In the genomic region with DNA sequence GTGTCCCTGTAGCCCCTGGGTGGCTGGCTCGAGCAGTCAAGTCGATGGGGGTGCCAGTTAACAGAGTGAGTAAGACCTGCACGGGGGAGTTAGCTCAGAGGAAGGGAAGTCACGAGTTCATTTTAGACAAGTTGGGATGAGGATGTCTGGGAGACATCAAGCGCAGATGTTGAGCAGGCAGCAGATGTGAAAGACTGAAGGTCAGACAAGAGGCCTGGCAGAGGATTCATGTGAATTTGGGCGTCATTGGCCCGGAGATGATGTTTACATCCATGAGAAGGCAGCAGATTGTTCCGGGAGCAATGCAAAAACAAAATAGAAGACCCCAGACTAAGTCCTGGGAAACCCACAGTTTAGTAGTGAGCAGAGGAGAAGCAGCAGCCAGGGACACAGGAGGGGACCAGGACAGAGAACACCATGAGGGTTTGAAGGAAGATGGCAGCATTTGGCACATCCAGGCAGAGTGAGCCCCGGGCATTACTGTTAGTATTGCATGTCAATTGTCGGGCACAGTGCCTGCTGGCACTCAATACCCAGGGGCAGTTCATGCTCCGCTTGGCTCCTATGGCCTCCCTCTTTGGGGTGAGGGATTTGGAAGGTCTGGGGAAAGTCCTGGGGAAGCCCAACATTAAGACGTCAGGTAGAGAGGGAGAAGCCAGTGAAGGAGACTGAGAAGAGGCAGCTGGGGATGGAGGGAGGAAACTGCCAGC, we compare ENCODE assay signal across 17 cellular contexts. TPM values are rescaled to one million over a fixed set of nuclear protein-coding genes. Genes with fewer than 3 reads are reported as not detected.
DNase-seq lines count a peak whose midpoint lies in the region; ATAC-seq and TF ChIP-seq lines count a peak whose summit lies in the region.
"Had no signal": no experiment of that assay in that cellular context is flagged by ENCODE, and none has a peak within 500 bp of the region (broad histone marks: within the 10 kb centered on the region; RNA-seq: fewer than 3 reads in every experiment).

No MANE protein-coding gene starts in this region.

- H3K4me3 Mint-ChIP-seq in HFFc6: peak overlapping the region; percentile 22
- H3K4me3 Mint-ChIP-seq in central memory CD8-positive, alpha-beta T cell: no peak overlapping the region
- H3K4me3 Mint-ChIP-seq in activated CD4-positive, alpha-beta T cell treated with anti-CD3 and anti-CD28 coated beads, Interleukin-2, amount 10 ng/mL, durations not matched to agents 7 days and 5 days: no peak overlapping the region
- H3K4me3 Mint-ChIP-seq: GM23338; stimulated activated naive CD8-positive, alpha-beta T cell treated with anti-CD3 and anti-CD28 coated beads, Interleukin-15, amount 100 ng/mL, for 72 hours had no signal

- H3K27ac ChIP-seq in hepatocyte: peak overlapping the region; percentile 23
- peak overlapping the region; percentile 11 for H3K27ac ChIP-seq in smooth muscle cell (ENCODE audit: low read depth)
- no peak overlapping the region for H3K27ac ChIP-seq in effector memory CD4-positive, alpha-beta T cell (ENCODE audit: insufficient read depth, low read length, poor library complexity, severe bottlenecking)
- H3K27ac ChIP-seq: brain microvascular endothelial cell had no signal

- CTCF ChIA-PET in activated CD4-positive, alpha-beta T cell treated with anti-CD3 and anti-CD28 coated beads, Interleukin-2, amount 10 ng/mL, durations not matched to agents 7 days and 5 days (lab: Charles Lee): interaction anchor here (1.4 to 7.6 kb wide), 2 partner anchors 14 to 16 kb away, joined by 3 to 64 read pairs; a partner anchor contains a TSS

- H3K27ac Mint-ChIP-seq in HFFc6: peak overlapping the region; percentile 64
- peak overlapping the region; percentile 58 for H3K27ac Mint-ChIP-seq in central memory CD8-positive, alpha-beta T cell (ENCODE audit: low read depth)
- H3K27ac Mint-ChIP-seq in activated CD4-positive, alpha-beta T cell treated with anti-CD3 and anti-CD28 coated beads, Interleukin-2, amount 10 ng/mL, durations not matched to agents 7 days and 5 days: no peak overlapping the region
- H3K27ac Mint-ChIP-seq: GM23338 had no signal

- H3K79me2 ChIP-seq in hepatocyte (no peaks in the 10 kb centered on the region), smooth muscle cell (ENCODE audit: low read depth) (peaks cover 33% of the 10 kb centered on the region)

- TF ChIP-seq CTCF in HFFc6 (IDR thresholded peaks at IDR 0.05) (no peak), hepatocyte (IDR thresholded peaks at IDR 0.05; ENCODE audit: poor library complexity) (no peak), smooth muscle cell (IDR thresholded peaks at IDR 0.05; ENCODE audit: borderline replicate concordance, insufficient read depth, poor library complexity, severe bottlenecking) (no peak)

- H3K9me3 Mint-ChIP-seq in HFFc6: no peaks in the 10 kb centered on the region
- no peaks in the 10 kb centered on the region for H3K9me3 Mint-ChIP-seq in central memory CD8-positive, alpha-beta T cell
- no peaks in the 10 kb centered on the region for H3K9me3 Mint-ChIP-seq in activated CD4-positive, alpha-beta T cell treated with anti-CD3 and anti-CD28 coated beads, Interleukin-2, amount 10 ng/mL, durations not matched to agents 7 days and 5 days
- H3K9me3 Mint-ChIP-seq: GM23338; stimulated activated naive CD8-positive, alpha-beta T cell treated with anti-CD3 and anti-CD28 coated beads, Interleukin-15, amount 100 ng/mL, for 72 hours had no signal

- POLR2A ChIA-PET in activated CD4-positive, alpha-beta T cell treated with anti-CD3 and anti-CD28 coated beads, Interleukin-2, amount 10 ng/mL, durations not matched to agents 7 days and 5 days (lab: Charles Lee): no interaction called here

- H3K9me2 ChIP-seq in hepatocyte (replicated peaks; ENCODE audit: insufficient read depth): no peaks in the 10 kb centered on the region

- no peak overlapping the region for H2AFZ ChIP-seq in hepatocyte
- H2AFZ ChIP-seq in smooth muscle cell (ENCODE audit: low read depth): no peak overlapping the region
- H2AFZ ChIP-seq: GM23338 had no signal

- H3F3A ChIP-seq in smooth muscle cell (ENCODE audit: low read depth): peaks cover 8% of the 10 kb centered on the region

- no peaks in the 10 kb centered on the region for H4K20me1 ChIP-seq in hepatocyte (ENCODE audit: insufficient read depth, poor library complexity, severe bottlenecking)
- peaks cover 7% of the 10 kb centered on the region for H4K20me1 ChIP-seq in smooth muscle cell (ENCODE audit: low read depth)

- WGBS in hepatocyte (ENCODE audit: low lambda C conversion rate, missing lambda C conversion rate): 71% methylated on average over 12 of the region's 12 CpGs
- WGBS in smooth muscle cell (ENCODE audit: low lambda C conversion rate): 62% methylated on average over 12 of the region's 12 CpGs

- H3K4me1 ChIP-seq in hepatocyte (ENCODE audit: insufficient read depth): peaks cover 45% of the 10 kb centered on the region
- H3K4me1 ChIP-seq in smooth muscle cell (ENCODE audit: low read depth): no peaks in the 10 kb centered on the region
- H3K4me1 ChIP-seq in effector memory CD4-positive, alpha-beta T cell (ENCODE audit: control insufficient read depth, insufficient read depth, low read length, poor library complexity, severe bottlenecking): no peaks in the 10 kb centered on the region

- ATAC-seq in central memory CD8-positive, alpha-beta T cell (replicated peaks; ENCODE audit: extremely low read depth, poor library complexity, severe bottlenecking): no peak
- ATAC-seq: GM23338; stimulated activated naive CD8-positive, alpha-beta T cell treated with anti-CD3 and anti-CD28 coated beads, Interleukin-15, amount 100 ng/mL, for 72 hours had no signal

- no peaks in the 10 kb centered on the region for H3K9me3 ChIP-seq in hepatocyte (ENCODE audit: low read depth)
- no peaks in the 10 kb centered on the region for H3K9me3 ChIP-seq in smooth muscle cell (replicated peaks; ENCODE audit: low read depth)
- H3K9me3 ChIP-seq in effector memory CD4-positive, alpha-beta T cell (ENCODE audit: control insufficient read depth, low read length): no peaks in the 10 kb centered on the region

- H3K27me3 Mint-ChIP-seq in HFFc6 (ENCODE audit: insufficient read depth): no peaks in the 10 kb centered on the region
- H3K27me3 Mint-ChIP-seq in central memory CD8-positive, alpha-beta T cell: no peaks in the 10 kb centered on the region
- no peaks in the 10 kb centered on the region for H3K27me3 Mint-ChIP-seq in activated CD4-positive, alpha-beta T cell treated with anti-CD3 and anti-CD28 coated beads, Interleukin-2, amount 10 ng/mL, durations not matched to agents 7 days and 5 days
- H3K27me3 Mint-ChIP-seq: stimulated activated naive CD8-positive, alpha-beta T cell treated with anti-CD3 and anti-CD28 coated beads, Interleukin-15, amount 100 ng/mL, for 72 hours had no signal

- peaks cover 73% of the 10 kb centered on the region for H3K4me1 Mint-ChIP-seq in HFFc6 (ENCODE audit: low read depth)
- no peaks in the 10 kb centered on the region for H3K4me1 Mint-ChIP-seq in central memory CD8-positive, alpha-beta T cell
- no peaks in the 10 kb centered on the region for H3K4me1 Mint-ChIP-seq in activated CD4-positive, alpha-beta T cell treated with anti-CD3 and anti-CD28 coated beads, Interleukin-2, amount 10 ng/mL, durations not matched to agents 7 days and 5 days
- H3K4me1 Mint-ChIP-seq: GM23338; stimulated activated naive CD8-positive, alpha-beta T cell treated with anti-CD3 and anti-CD28 coated beads, Interleukin-15, amount 100 ng/mL, for 72 hours had no signal

- H3K9ac ChIP-seq in smooth muscle cell (ENCODE audit: low read depth): no peak overlapping the region

- H3K27me3 ChIP-seq in hepatocyte (no peaks in the 10 kb centered on the region), smooth muscle cell (ENCODE audit: low read depth) (no peaks in the 10 kb centered on the region)
- H3K27me3 ChIP-seq in effector memory CD4-positive, alpha-beta T cell (replicated peaks; ENCODE audit: control insufficient read depth, insufficient read depth, low read length, poor library complexity, severe bottlenecking): no peaks in the 10 kb centered on the region
- H3K27me3 ChIP-seq: brain microvascular endothelial cell had no signal

- H3K4me2 ChIP-seq in hepatocyte (no peak overlapping the region), smooth muscle cell (no peak overlapping the region)
- H3K4me2 ChIP-seq: GM23338 had no signal

- no peak overlapping the region for H3K4me3 ChIP-seq in hepatocyte
- no peak overlapping the region for H3K4me3 ChIP-seq in smooth muscle cell
- H3K4me3 ChIP-seq in effector memory CD4-positive, alpha-beta T cell (ENCODE audit: insufficient read depth, low read depth, low read length, poor library complexity, severe bottlenecking): no peak overlapping the region
- H3K4me3 ChIP-seq: GM23338 had no signal

- no peaks in the 10 kb centered on the region for H3K36me3 ChIP-seq in hepatocyte (replicated peaks; ENCODE audit: insufficient read depth, low read depth)
- H3K36me3 ChIP-seq in smooth muscle cell (ENCODE audit: low read depth): no peaks in the 10 kb centered on the region
- no peaks in the 10 kb centered on the region for H3K36me3 ChIP-seq in effector memory CD4-positive, alpha-beta T cell (ENCODE audit: control insufficient read depth, insufficient read depth, low read length)

- peaks cover 7% of the 10 kb centered on the region; the same call in 1 of the 2 replicates for H3K36me3 Mint-ChIP-seq in HFFc6 (ENCODE audit: low read depth)
- H3K36me3 Mint-ChIP-seq in central memory CD8-positive, alpha-beta T cell (ENCODE audit: insufficient read depth): peaks cover 2% of the 10 kb centered on the region
- H3K36me3 Mint-ChIP-seq in activated CD4-positive, alpha-beta T cell treated with anti-CD3 and anti-CD28 coated beads, Interleukin-2, amount 10 ng/mL, durations not matched to agents 7 days and 5 days (ENCODE audit: low read depth): no peaks in the 10 kb centered on the region

- DNase-seq in HFFc6 (no peak), hepatocyte (ENCODE audit: low spot score) (no peak), smooth muscle cell (lab: John Stamatoyannopoulos, UW; ENCODE audit: unreplicated experiment) (no peak), D341Med (ENCODE audit: low spot score) (no peak), activated gamma-delta T cell (lab: John Stamatoyannopoulos, UW) (no peak)
- DNase-seq in central memory CD8-positive, alpha-beta T cell (ENCODE audit: low spot score in 2 of 2): no peak
- DNase-seq in activated CD4-positive, alpha-beta T cell treated with anti-CD3 and anti-CD28 coated beads, Interleukin-2, amount 10 ng/mL, durations not matched to agents 7 days and 5 days: no peak
- no peak for DNase-seq in effector memory CD4-positive, alpha-beta T cell
- DNase-seq: activated CD4-positive, alpha-beta T cell treated with anti-CD3 and anti-CD28 coated beads, Interleukin-2, amount 50 U/mL, for 4 hours; brain microvascular endothelial cell; C1 segment of cervical spinal cord; EL; mesendoderm; stimulated activated CD4-positive, alpha-beta T cell treated with anti-CD3 and anti-CD28 coated beads, Interleukin-4, amount 100 ng/mL, for 4 hours; stimulated activated naive CD8-positive, alpha-beta T cell treated with anti-CD3 and anti-CD28 coated beads, Interleukin-15, amount 100 ng/mL, for 72 hours; T-helper 2 cell had no signal

RNA-seq across cellular contexts. Expression of a gene that starts 15.1 kb away (rescaled TPM):
- total RNA-seq in HFFc6 (2021; fragmentation: NEBNext Ultra II Directional; extraction: Animal tissue kit (Norgen Biotek cat#: 25700)): 100 to 1,000 TPM; 109 to 165 (median 120) TPM
- total RNA-seq in hepatocyte: 3.0 and 8.6 TPM in 2 replicates
- polyA plus RNA-seq in hepatocyte: 6.7 and 7.6 TPM in 2 replicates
- 103 and 108 TPM in 2 replicates for total RNA-seq in smooth muscle cell
- polyA plus RNA-seq in smooth muscle cell: 74.2 and 90.1 TPM in 2 replicates
- under 1 TPM; 0.05 to 0.12 TPM for total RNA-seq in activated CD4-positive, alpha-beta T cell treated with anti-CD3 and anti-CD28 coated beads, Interleukin-2, amount 10 ng/mL, durations not matched to agents 7 days and 5 days

Comparison
In these comparisons a context has a peak if more than half of its experiments do, and no peak if none do; other contexts are left out.
1. RNA of a gene that starts 15.1 kb away (total RNA-seq): 109 to 165 TPM in HFFc6 and 103 to 108 TPM in smooth muscle cell; 3.0 to 8.6 TPM in hepatocyte and 0.05 to 0.12 TPM in activated CD4-positive, alpha-beta T cell treated with anti-CD3 and anti-CD28 coated beads, Interleukin-2, amount 10 ng/mL, durations not matched to agents 7 days and 5 days; every median in the first group is over 10 times any median in the second.